Comparison of ENCODE assay signal across 8 cellular contexts in genomic region chr11:71453021-71453910, GRCh38. TPM values are rescaled to one million over a fixed set of nuclear protein-coding genes. Genes with fewer than 3 reads are reported as not detected.
DNase-seq lines count a peak whose midpoint lies in the region; ATAC-seq and TF ChIP-seq lines count a peak whose summit lies in the region.

Gene NADSYN1 (plus strand): TSS chr11:71453203. CDS start chr11:71453297, 94 bp downstream.

- POLR2A ChIA-PET in PC-9 (lab: Charles Lee; ENCODE audit: unreplicated experiment) = interaction anchor here (0.6 kb wide), 5 partner anchors 9 to 1816 kb away, joined by 4 to 17 read pairs (median 7); no protein-coding TSS in a partner anchor

- H3F3A ChIP-seq in PC-9 (ENCODE audit: insufficient read depth, low read depth) = peaks cover 14% of the 10 kb centered on the region; the same call in 1 of the 2 replicates

- TF ChIP-seq CTCF in PC-9 (conservative IDR thresholded peaks at IDR 0.05) = no peak

- intact Hi-C loops in PC-9 (cut with micrococcal nuclease; ENCODE audit: unreplicated experiment) = loop anchor here (2.0 to 10.0 kb wide), 2 partner anchors 28 to 132 kb away; partner anchors contain the start of gene KRTAP5-11

- no peaks in the 10 kb centered on the region for H3K9me3 ChIP-seq in PC-9 (ENCODE audit: insufficient read depth, low read depth)
- H3K9me3 ChIP-seq in mucosa of stomach (ENCODE audit: control insufficient read depth, low read length) = no peaks in the 10 kb centered on the region

- H3K27me3 ChIP-seq in PC-9 (ENCODE audit: insufficient read depth, low read depth) = no peaks in the 10 kb centered on the region
- H3K27me3 ChIP-seq in mucosa of stomach (ENCODE audit: control insufficient read depth, insufficient read depth, low read length) = no peaks in the 10 kb centered on the region

- H3K9me2 ChIP-seq in PC-9 (ENCODE audit: insufficient read depth) = no peaks in the 10 kb centered on the region

- CTCF ChIA-PET in PC-9 (lab: Charles Lee) = interaction anchor here (0.5 to 1.0 kb wide), 7 partner anchors 27 to 811 kb away, joined by 3 to 15 read pairs (median 7); no protein-coding TSS in a partner anchor

- peak within 1 kb of the TSS; percentile 86 for H3K9ac ChIP-seq in mucosa of stomach (ENCODE audit: low read length)

- peaks cover 39% of the 10 kb centered on the region for H3K4me1 ChIP-seq in PC-9 (replicated peaks; ENCODE audit: insufficient read depth)
- H3K4me1 ChIP-seq in mucosa of stomach (ENCODE audit: control insufficient read depth, insufficient read depth, low read length) = peaks cover 23% of the 10 kb centered on the region

- in situ Hi-C loops in KBM-7 (cut with MboI; ENCODE audit: low pct_unique_long_range_greater_than_20kb, low sequenced_read_pairs) = no loop called here

- DNase-seq in COR-L47 (lab: John Stamatoyannopoulos, UW) (peak; percentile 92), KBM-7 (peak; percentile 87), PC-9 (peak; percentile 92 to 98), erythroblast (lab: John Stamatoyannopoulos, UW) (peak; percentile 97 to 99)
- peak; percentile 95 for DNase-seq in activated T-cell treated with anti-CD3 and anti-CD28 coated beads, Interleukin-2, amount 50 U/mL, for 1 hour
- DNase-seq in stimulated activated CD8-positive, alpha-beta memory T cell treated with anti-CD3 and anti-CD28 coated beads, Interleukin-4, amount 100 ng/mL, for 48 hours = peak; percentile 96

- H4K20me1 ChIP-seq in PC-9 (ENCODE audit: insufficient read depth) = peaks cover 14% of the 10 kb centered on the region; the same call in 1 of the 2 replicates

- H3K4me3 ChIP-seq in PC-9 (peak within 1 kb of the TSS; percentile 96), mucosa of stomach (ENCODE audit: low read length) (peak within 1 kb of the TSS; percentile 94)

- H2AFZ ChIP-seq in PC-9 = peak within 1 kb of the TSS; percentile 95

- peak; percentile 48 for ATAC-seq in GM21526 (IDR thresholded peaks at IDR 0.05; ENCODE audit: low FRiP score, unreplicated experiment)

- TSS peak; percentile 37 for BruUV-seq in PC-9 (replicated peaks; lab: Mats Ljungman, UMichigan)

- TF ChIP-seq POLR2A in erythroblast (IDR thresholded peaks at IDR 0.05; ENCODE audit: low read length) = peak; percentile 68

- peak within 1 kb of the TSS; percentile 98 for H3K4me2 ChIP-seq in PC-9

- H3K79me2 ChIP-seq in PC-9 (ENCODE audit: low read depth) = peaks cover 43% of the 10 kb centered on the region

- H3K36me3 ChIP-seq in PC-9 (ENCODE audit: low read depth) (0 out of 2 replicates have a peak, but pooled peaks cover 5% of the 10 kb centered on the region), mucosa of stomach (ENCODE audit: control insufficient read depth, insufficient read depth, low read length) (peaks cover 15% of the 10 kb centered on the region)

- peak within 1 kb of the TSS; percentile 44 for H3K27ac ChIP-seq in PC-9

RNA-seq across cellular contexts. Expression of gene NADSYN1, which starts in this region (rescaled TPM):
- 118 and 120 TPM in 2 replicates for total RNA-seq in PC-9 (2021)

Comparison
In these comparisons a context has a peak if more than half of its experiments do, and no peak if none do; other contexts are left out.
1. Peak in every context shown above with its lines: DNase-seq, ATAC-seq, H3K4me3 ChIP-seq and H3K27ac ChIP-seq.